1 cellular context compared by ENCODE assay signal in the genomic region with DNA sequence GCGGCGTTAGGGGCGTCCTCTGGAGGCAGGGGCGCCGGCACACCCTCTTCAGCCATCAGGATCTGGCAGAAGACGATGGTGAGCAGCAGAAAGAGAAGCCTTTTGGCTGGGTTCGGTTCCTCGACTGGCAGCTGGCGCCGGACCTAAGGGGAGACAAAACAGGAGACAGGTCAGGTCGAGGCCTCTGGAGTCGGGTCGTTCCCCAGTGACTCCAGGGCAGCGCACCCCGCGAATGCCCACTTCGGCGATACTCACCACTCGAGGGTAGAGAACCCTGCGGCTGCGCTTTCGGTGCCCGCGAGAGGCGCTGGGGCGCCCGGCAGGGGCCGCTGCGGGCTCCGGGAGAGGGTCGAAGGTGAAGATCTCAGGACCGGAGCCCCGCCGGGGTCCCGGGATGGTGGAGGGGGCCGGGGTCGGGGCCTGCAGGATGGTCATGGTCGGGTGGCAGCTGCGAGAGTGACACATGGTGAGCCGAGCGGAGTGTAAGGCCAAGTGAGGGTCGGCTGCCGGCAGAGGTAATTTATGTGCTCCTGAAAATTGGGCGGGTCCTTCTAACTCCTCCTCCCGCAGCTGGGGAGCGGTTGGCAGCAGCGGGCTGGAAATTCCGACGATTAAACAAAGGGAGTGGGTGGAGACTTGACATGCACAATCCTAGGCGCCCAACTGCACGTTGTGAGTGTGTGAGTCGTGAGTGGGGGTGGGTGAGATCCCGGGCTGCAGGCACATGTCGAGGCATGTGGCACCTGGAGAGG.
TF ChIP-seq lines count a peak whose summit lies in the region.

A gene with protein sequence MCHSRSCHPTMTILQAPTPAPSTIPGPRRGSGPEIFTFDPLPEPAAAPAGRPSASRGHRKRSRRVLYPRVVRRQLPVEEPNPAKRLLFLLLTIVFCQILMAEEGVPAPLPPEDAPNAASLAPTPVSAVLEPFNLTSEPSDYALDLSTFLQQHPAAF (minus strand): TSS at position 494 of the 752 bp plus-strand sequence. CDS start 29 bp downstream, at position 465.

TF ChIP-seq in HepG2, 621 proteins besides CTCF, POLR2A, EP300 and RAD21 (continued from another document and continues in another):
- no peak; the same call in 1 of the 2 replicates for TF ChIP-seq MLLT10 (CRISPR knock-in tag; IDR thresholded peaks at IDR 0.05)
- peak; percentile 81 for TF ChIP-seq SP4 (CRISPR knock-in tag; IDR thresholded peaks at IDR 0.05)
- no peak for TF ChIP-seq ZNF737 (CRISPR knock-in tag; IDR thresholded peaks at IDR 0.05; ENCODE audit: borderline replicate concordance)
- peak; percentile 83 for TF ChIP-seq KAT8 (CRISPR knock-in tag; IDR thresholded peaks at IDR 0.05)
- peak; percentile 83 for TF ChIP-seq ZNF451 (CRISPR knock-in tag; IDR thresholded peaks at IDR 0.05)
- peak; percentile 45; the same call in 1 of the 2 replicates for TF ChIP-seq STAG1 (CRISPR knock-in tag; IDR thresholded peaks at IDR 0.05)
- TF ChIP-seq HES4 (CRISPR knock-in tag; IDR thresholded peaks at IDR 0.05; ENCODE audit: borderline replicate concordance) = no peak; the same call in 1 of the 2 replicates
- no peak for TF ChIP-seq MTA3 (CRISPR knock-in tag; IDR thresholded peaks at IDR 0.05)
- TF ChIP-seq, protein P1, sequence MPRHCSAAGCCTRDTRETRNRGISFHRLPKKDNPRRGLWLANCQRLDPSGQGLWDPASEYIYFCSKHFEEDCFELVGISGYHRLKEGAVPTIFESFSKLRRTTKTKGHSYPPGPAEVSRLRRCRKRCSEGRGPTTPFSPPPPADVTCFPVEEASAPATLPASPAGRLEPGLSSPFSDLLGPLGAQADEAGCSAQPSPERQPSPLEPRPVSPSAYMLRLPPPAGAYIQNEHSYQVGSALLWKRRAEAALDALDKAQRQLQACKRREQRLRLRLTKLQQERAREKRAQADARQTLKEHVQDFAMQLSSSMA (CRISPR knock-in tag; IDR thresholded peaks at IDR 0.05) = peak; percentile 79; the same call in 1 of the 2 replicates
- TF ChIP-seq, protein P2, sequence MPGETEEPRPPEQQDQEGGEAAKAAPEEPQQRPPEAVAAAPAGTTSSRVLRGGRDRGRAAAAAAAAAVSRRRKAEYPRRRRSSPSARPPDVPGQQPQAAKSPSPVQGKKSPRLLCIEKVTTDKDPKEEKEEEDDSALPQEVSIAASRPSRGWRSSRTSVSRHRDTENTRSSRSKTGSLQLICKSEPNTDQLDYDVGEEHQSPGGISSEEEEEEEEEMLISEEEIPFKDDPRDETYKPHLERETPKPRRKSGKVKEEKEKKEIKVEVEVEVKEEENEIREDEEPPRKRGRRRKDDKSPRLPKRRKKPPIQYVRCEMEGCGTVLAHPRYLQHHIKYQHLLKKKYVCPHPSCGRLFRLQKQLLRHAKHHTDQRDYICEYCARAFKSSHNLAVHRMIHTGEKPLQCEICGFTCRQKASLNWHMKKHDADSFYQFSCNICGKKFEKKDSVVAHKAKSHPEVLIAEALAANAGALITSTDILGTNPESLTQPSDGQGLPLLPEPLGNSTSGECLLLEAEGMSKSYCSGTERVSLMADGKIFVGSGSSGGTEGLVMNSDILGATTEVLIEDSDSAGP (CRISPR knock-in tag; IDR thresholded peaks at IDR 0.05; ENCODE audit: borderline replicate concordance) = peak; percentile 92
- TF ChIP-seq ZNF678 (CRISPR knock-in tag; IDR thresholded peaks at IDR 0.05) = no peak
- TF ChIP-seq TARDBP (CRISPR knock-in tag; IDR thresholded peaks at IDR 0.05) = peak; percentile 4; the same call in 1 of the 2 replicates
- 0 out of 2 replicates have a peak, but pooled peaks have one; percentile 35 for TF ChIP-seq CBFB (CRISPR knock-in tag; IDR thresholded peaks at IDR 0.05)
- TF ChIP-seq, protein P3, sequence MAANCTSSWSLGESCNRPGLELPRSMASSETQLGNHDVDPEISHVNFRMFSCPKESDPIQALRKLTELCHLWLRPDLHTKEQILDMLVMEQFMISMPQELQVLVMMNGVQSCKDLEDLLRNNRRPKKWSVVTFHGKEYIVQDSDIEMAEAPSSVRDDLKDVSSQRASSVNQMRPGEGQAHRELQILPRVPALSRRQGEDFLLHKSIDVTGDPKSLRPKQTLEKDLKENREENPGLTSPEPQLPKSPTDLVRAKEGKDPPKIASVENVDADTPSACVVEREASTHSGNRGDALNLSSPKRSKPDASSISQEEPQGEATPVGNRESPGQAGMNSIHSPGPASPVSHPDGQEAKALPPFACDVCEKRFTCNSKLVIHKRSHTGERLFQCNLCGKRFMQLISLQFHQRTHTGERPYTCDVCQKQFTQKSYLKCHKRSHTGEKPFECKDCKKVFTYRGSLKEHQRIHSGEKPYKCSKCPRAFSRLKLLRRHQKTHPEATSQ (CRISPR knock-in tag; IDR thresholded peaks at IDR 0.05; ENCODE audit: borderline replicate concordance) = no peak
- TF ChIP-seq MYNN (CRISPR knock-in tag; IDR thresholded peaks at IDR 0.05; ENCODE audit: low read depth) = peak; percentile 69; the same call in 1 of the 2 replicates
- TF ChIP-seq ZNF274 (CRISPR knock-in tag; IDR thresholded peaks at IDR 0.05) = peak; percentile 1
- TF ChIP-seq, protein P4, sequence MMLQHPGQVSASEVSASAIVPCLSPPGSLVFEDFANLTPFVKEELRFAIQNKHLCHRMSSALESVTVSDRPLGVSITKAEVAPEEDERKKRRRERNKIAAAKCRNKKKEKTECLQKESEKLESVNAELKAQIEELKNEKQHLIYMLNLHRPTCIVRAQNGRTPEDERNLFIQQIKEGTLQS (CRISPR knock-in tag; IDR thresholded peaks at IDR 0.05) = peak; percentile 70; the same call in 1 of the 2 replicates
- TF ChIP-seq, protein P5, sequence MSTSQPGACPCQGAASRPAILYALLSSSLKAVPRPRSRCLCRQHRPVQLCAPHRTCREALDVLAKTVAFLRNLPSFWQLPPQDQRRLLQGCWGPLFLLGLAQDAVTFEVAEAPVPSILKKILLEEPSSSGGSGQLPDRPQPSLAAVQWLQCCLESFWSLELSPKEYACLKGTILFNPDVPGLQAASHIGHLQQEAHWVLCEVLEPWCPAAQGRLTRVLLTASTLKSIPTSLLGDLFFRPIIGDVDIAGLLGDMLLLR (CRISPR knock-in tag; IDR thresholded peaks at IDR 0.05) = peak; percentile 91
- peak; percentile 74; the same call in 1 of the 2 replicates for TF ChIP-seq YEATS4 (CRISPR knock-in tag; IDR thresholded peaks at IDR 0.05; ENCODE audit: borderline replicate concordance)
- TF ChIP-seq, protein P6, sequence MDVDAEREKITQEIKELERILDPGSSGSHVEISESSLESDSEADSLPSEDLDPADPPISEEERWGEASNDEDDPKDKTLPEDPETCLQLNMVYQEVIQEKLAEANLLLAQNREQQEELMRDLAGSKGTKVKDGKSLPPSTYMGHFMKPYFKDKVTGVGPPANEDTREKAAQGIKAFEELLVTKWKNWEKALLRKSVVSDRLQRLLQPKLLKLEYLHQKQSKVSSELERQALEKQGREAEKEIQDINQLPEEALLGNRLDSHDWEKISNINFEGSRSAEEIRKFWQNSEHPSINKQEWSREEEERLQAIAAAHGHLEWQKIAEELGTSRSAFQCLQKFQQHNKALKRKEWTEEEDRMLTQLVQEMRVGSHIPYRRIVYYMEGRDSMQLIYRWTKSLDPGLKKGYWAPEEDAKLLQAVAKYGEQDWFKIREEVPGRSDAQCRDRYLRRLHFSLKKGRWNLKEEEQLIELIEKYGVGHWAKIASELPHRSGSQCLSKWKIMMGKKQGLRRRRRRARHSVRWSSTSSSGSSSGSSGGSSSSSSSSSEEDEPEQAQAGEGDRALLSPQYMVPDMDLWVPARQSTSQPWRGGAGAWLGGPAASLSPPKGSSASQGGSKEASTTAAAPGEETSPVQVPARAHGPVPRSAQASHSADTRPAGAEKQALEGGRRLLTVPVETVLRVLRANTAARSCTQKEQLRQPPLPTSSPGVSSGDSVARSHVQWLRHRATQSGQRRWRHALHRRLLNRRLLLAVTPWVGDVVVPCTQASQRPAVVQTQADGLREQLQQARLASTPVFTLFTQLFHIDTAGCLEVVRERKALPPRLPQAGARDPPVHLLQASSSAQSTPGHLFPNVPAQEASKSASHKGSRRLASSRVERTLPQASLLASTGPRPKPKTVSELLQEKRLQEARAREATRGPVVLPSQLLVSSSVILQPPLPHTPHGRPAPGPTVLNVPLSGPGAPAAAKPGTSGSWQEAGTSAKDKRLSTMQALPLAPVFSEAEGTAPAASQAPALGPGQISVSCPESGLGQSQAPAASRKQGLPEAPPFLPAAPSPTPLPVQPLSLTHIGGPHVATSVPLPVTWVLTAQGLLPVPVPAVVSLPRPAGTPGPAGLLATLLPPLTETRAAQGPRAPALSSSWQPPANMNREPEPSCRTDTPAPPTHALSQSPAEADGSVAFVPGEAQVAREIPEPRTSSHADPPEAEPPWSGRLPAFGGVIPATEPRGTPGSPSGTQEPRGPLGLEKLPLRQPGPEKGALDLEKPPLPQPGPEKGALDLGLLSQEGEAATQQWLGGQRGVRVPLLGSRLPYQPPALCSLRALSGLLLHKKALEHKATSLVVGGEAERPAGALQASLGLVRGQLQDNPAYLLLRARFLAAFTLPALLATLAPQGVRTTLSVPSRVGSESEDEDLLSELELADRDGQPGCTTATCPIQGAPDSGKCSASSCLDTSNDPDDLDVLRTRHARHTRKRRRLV (CRISPR knock-in tag; IDR thresholded peaks at IDR 0.05) = peak; percentile 95
- TF ChIP-seq ZNF207 (IDR thresholded peaks at IDR 0.05; ENCODE audit: borderline replicate concordance) = no peak
- no peak; the same call in 1 of the 2 replicates for TF ChIP-seq ZNF383 (CRISPR knock-in tag; IDR thresholded peaks at IDR 0.05; ENCODE audit: borderline replicate concordance)
- TF ChIP-seq, protein P7, sequence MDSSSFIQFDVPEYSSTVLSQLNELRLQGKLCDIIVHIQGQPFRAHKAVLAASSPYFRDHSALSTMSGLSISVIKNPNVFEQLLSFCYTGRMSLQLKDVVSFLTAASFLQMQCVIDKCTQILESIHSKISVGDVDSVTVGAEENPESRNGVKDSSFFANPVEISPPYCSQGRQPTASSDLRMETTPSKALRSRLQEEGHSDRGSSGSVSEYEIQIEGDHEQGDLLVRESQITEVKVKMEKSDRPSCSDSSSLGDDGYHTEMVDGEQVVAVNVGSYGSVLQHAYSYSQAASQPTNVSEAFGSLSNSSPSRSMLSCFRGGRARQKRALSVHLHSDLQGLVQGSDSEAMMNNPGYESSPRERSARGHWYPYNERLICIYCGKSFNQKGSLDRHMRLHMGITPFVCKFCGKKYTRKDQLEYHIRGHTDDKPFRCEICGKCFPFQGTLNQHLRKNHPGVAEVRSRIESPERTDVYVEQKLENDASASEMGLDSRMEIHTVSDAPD (CRISPR knock-in tag; IDR thresholded peaks at IDR 0.05) = 0 out of 2 replicates have a peak, but pooled peaks have one; percentile 24
- 0 out of 2 replicates have a peak, but pooled peaks have one; percentile 43 for TF ChIP-seq MEIS1 (CRISPR knock-in tag; IDR thresholded peaks at IDR 0.05; ENCODE audit: borderline replicate concordance)
- TF ChIP-seq SMYD3 (CRISPR knock-in tag; IDR thresholded peaks at IDR 0.05) = no peak
- TF ChIP-seq MIXL1 (CRISPR knock-in tag; IDR thresholded peaks at IDR 0.05) = peak; percentile 84
- TF ChIP-seq ZSCAN12 (CRISPR knock-in tag; IDR thresholded peaks at IDR 0.05) = 0 out of 2 replicates have a peak, but pooled peaks have one; percentile 94
- TF ChIP-seq, protein P8, sequence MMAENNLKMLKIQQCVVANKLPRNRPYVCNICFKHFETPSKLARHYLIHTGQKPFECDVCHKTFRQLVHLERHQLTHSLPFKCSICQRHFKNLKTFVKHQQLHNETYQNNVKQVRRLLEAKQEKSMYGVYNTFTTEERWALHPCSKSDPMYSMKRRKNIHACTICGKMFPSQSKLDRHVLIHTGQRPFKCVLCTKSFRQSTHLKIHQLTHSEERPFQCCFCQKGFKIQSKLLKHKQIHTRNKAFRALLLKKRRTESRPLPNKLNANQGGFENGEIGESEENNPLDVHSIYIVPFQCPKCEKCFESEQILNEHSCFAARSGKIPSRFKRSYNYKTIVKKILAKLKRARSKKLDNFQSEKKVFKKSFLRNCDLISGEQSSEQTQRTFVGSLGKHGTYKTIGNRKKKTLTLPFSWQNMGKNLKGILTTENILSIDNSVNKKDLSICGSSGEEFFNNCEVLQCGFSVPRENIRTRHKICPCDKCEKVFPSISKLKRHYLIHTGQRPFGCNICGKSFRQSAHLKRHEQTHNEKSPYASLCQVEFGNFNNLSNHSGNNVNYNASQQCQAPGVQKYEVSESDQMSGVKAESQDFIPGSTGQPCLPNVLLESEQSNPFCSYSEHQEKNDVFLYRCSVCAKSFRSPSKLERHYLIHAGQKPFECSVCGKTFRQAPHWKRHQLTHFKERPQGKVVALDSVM (CRISPR knock-in tag; IDR thresholded peaks at IDR 0.05) = peak; percentile 68
- peak; percentile 56; the same call in 1 of the 2 replicates for TF ChIP-seq FOXO1 (CRISPR knock-in tag; IDR thresholded peaks at IDR 0.05)
- TF ChIP-seq PHB2 (IDR thresholded peaks at IDR 0.05; ENCODE audit: partially characterized antibody) = no peak
- TF ChIP-seq ZFP36L2 (CRISPR knock-in tag; IDR thresholded peaks at IDR 0.05) = no peak
- TF ChIP-seq GATAD1 (CRISPR knock-in tag; IDR thresholded peaks at IDR 0.05) = peak; percentile 60; the same call in 1 of the 2 replicates
- no peak for TF ChIP-seq MBNL3 (CRISPR knock-in tag; conservative IDR thresholded peaks at IDR 0.05)
- TF ChIP-seq ZNF850 (CRISPR knock-in tag; conservative IDR thresholded peaks at IDR 0.05) = no peak
- TF ChIP-seq NR3C1 (CRISPR knock-in tag; IDR thresholded peaks at IDR 0.05) = no peak
- TF ChIP-seq PRMT3 (CRISPR knock-in tag; IDR thresholded peaks at IDR 0.05; ENCODE audit: borderline replicate concordance, low read depth) = peak; percentile 82; the same call in 1 of the 2 replicates
- TF ChIP-seq, protein P9, sequence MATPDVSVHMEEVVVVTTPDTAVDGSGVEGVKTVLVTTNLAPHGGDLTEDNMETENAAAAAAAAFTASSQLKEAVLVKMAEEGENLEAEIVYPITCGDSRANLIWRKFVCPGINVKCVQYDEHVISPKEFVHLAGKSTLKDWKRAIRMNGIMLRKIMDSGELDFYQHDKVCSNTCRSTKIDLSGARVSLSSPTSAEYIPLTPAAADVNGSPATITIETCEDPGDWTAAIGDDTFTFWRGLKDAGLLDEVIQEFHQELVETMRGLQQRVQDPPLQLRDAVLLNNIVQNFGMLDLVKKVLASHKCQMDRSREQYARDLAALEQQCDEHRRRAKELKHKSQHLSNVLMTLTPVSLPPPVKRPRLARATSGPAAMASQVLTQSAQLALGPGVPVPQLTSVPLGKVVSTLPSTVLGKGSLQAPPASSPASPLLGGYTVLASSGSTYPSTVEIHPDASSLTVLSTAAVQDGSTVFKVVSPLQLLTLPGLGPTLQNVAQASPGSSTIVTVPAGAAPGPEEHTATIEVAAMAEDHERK (CRISPR knock-in tag; IDR thresholded peaks at IDR 0.05; ENCODE audit: low read depth) = no peak
- TF ChIP-seq TRIM24 (CRISPR knock-in tag; IDR thresholded peaks at IDR 0.05) = no peak
- TF ChIP-seq, protein P10, sequence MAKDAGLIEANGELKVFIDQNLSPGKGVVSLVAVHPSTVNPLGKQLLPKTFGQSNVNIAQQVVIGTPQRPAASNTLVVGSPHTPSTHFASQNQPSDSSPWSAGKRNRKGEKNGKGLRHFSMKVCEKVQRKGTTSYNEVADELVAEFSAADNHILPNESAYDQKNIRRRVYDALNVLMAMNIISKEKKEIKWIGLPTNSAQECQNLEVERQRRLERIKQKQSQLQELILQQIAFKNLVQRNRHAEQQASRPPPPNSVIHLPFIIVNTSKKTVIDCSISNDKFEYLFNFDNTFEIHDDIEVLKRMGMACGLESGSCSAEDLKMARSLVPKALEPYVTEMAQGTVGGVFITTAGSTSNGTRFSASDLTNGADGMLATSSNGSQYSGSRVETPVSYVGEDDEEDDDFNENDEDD (CRISPR knock-in tag; IDR thresholded peaks at IDR 0.05; ENCODE audit: borderline replicate concordance) = no peak
